Comparison of ENCODE assay signal across 24 cellular contexts in the genomic region with DNA sequence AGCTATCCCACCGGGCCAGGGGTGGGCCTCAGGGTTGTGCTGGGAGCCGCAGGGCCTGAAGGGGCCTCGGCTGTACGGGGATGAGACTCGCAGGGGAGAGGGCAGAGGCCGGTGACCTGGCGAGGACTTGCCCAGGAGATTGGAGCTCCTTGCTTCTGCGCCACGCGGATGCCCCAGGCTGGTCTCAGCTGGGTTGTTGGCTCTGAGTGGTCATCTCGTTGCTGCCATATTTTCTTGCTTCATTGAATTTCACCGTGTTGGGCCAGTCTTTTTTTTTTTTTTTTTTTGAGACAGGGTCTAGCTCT.
DNase-seq lines count a peak whose midpoint lies in the region; ATAC-seq and TF ChIP-seq lines count a peak whose summit lies in the region.
"Had no signal": no experiment of that assay in that cellular context is flagged by ENCODE, and none has a peak within 500 bp of the region (broad histone marks: within the 10 kb centered on the region; RNA-seq: fewer than 3 reads in every experiment).

No MANE protein-coding gene starts in this region.

- H3K27ac ChIP-seq in PC-3 (ENCODE audit: low read length) (peak overlapping the region; percentile 38), fibroblast of lung (ENCODE audit: insufficient read depth, low read length) (peak overlapping the region; percentile 83), sigmoid colon (no peak overlapping the region)
- H3K27ac ChIP-seq: A549, colonic mucosa, pancreas, transverse colon had no signal

- intact Hi-C loops in PC-3 (cut with micrococcal nuclease) = no loop called here
- intact Hi-C loops in sigmoid colon (cut with DNase I) = no loop called here

- H3K79me2 ChIP-seq in PC-3 (ENCODE audit: low read length) = no peaks in the 10 kb centered on the region
- H3K79me2 ChIP-seq in fibroblast of lung (ENCODE audit: control insufficient read depth, insufficient read depth, low read length) = no peaks in the 10 kb centered on the region

- H3K9me3 Mint-ChIP-seq in activated T-cell treated with anti-CD3 and anti-CD28 coated beads, Interleukin-2, amount 50 U/mL, for 4 hours = no peaks in the 10 kb centered on the region
- H3K9me3 Mint-ChIP-seq: activated naive CD4-positive, alpha-beta T cell treated with anti-CD3 and anti-CD28 coated beads, Interleukin-2, amount 50 U/mL, for 24 hours; stimulated activated naive CD8-positive, alpha-beta T cell treated with anti-CD3 and anti-CD28 coated beads, Interleukin-15, Interleukin-2, amounts not matched to agents 100 ng/mL and 50 ng/mL, for 24 hours; T-cell had no signal

- H3K9me3 ChIP-seq in PC-3 (ENCODE audit: low read length) (no peaks in the 10 kb centered on the region), fibroblast of lung (ENCODE audit: control insufficient read depth, insufficient read depth, low read depth, low read length) (no peaks in the 10 kb centered on the region), sigmoid colon (no peaks in the 10 kb centered on the region)
- H3K9me3 ChIP-seq: A549, colonic mucosa, pancreas, transverse colon had no signal

- peaks cover 43% of the 10 kb centered on the region for H3K36me3 Mint-ChIP-seq in activated T-cell treated with anti-CD3 and anti-CD28 coated beads, Interleukin-2, amount 50 U/mL, for 4 hours (ENCODE audit: insufficient read depth)

- H3K4me1 ChIP-seq in PC-3 (ENCODE audit: insufficient read depth, low read length) = peaks cover 15% of the 10 kb centered on the region
- H3K4me1 ChIP-seq in fibroblast of lung (ENCODE audit: control insufficient read depth, extremely low read depth, insufficient read depth, low read length) = peaks cover 16% of the 10 kb centered on the region
- peaks cover 0 to 14% (median 8%) of the 10 kb centered on the region in 4 donors for H3K4me1 ChIP-seq in sigmoid colon
- H3K4me1 ChIP-seq: A549, colonic mucosa, pancreas, transverse colon had no signal

- 87 to 94% methylated on average over 12 of the region's 12 CpGs for WGBS in sigmoid colon, 2 donors

- no peak for ATAC-seq in activated T-cell treated with anti-CD3 and anti-CD28 coated beads, Interleukin-2, amount 50 U/mL, for 4 hours
- no peak; the same call in 1 of the 2 replicates for ATAC-seq in PC-3
- ATAC-seq in GM18498 (IDR thresholded peaks at IDR 0.05; ENCODE audit: unreplicated experiment) = no peak
- ATAC-seq: A549, pancreas, Right ventricle myocardium inferior, T-cell had no signal

- H3K9me2 ChIP-seq in PC-3 (replicated peaks; ENCODE audit: low read length) = no peaks in the 10 kb centered on the region

- no peaks in the 10 kb centered on the region for H3K27me3 ChIP-seq in PC-3 (ENCODE audit: low read length)
- H3K27me3 ChIP-seq in fibroblast of lung (ENCODE audit: control insufficient read depth, insufficient read depth, low read length) = no peaks in the 10 kb centered on the region
- no peaks in the 10 kb centered on the region for H3K27me3 ChIP-seq in sigmoid colon
- H3K27me3 ChIP-seq: colonic mucosa, pancreas, transverse colon had no signal

- TF ChIP-seq EP300 in sigmoid colon (IDR thresholded peaks at IDR 0.05) = no peak

- H3F3A ChIP-seq in PC-3 (ENCODE audit: low read length, unreplicated experiment) = no peaks in the 10 kb centered on the region

- no peak overlapping the region for H2AFZ ChIP-seq in PC-3 (ENCODE audit: low read length)
- no peak overlapping the region for H2AFZ ChIP-seq in fibroblast of lung (ENCODE audit: low read length)

- no peak overlapping the region for H3K4me3 Mint-ChIP-seq in activated T-cell treated with anti-CD3 and anti-CD28 coated beads, Interleukin-2, amount 50 U/mL, for 4 hours
- H3K4me3 Mint-ChIP-seq: activated naive CD4-positive, alpha-beta T cell treated with anti-CD3 and anti-CD28 coated beads, Interleukin-2, amount 50 U/mL, for 24 hours; stimulated activated naive CD8-positive, alpha-beta T cell treated with anti-CD3 and anti-CD28 coated beads, Interleukin-15, Interleukin-2, amounts not matched to agents 100 ng/mL and 50 ng/mL, for 24 hours; T-cell had no signal

- H3K9ac ChIP-seq in PC-3 (ENCODE audit: low read length) (no peak overlapping the region), fibroblast of lung (ENCODE audit: insufficient read depth, low read length) (no peak overlapping the region)

- POLR2A ChIA-PET in PC-3 (lab: Charles Lee; ENCODE audit: unreplicated experiment) = no interaction called here

- H3K4me2 ChIP-seq in PC-3 (ENCODE audit: low read length) = peak overlapping the region; percentile 36; the same call in 1 of the 2 replicates
- H3K4me2 ChIP-seq in fibroblast of lung (ENCODE audit: extremely low read depth, insufficient read depth, low read length) = no peak overlapping the region
- H3K4me2 ChIP-seq: A549 had no signal

- TF ChIP-seq CTCF in PC-3 (conservative IDR thresholded peaks at IDR 0.05; ENCODE audit: low read depth, low read length) (no peak), fibroblast of lung (conservative IDR thresholded peaks at IDR 0.05 in 1 of 2, IDR thresholded peaks at IDR 0.05 in 1 of 2; ENCODE audit: low read depth in 1 of 2, low read length in 2 of 2) (no peak), sigmoid colon (IDR thresholded peaks at IDR 0.05) (no peak)

- H4K20me1 ChIP-seq in PC-3 (ENCODE audit: low read length) = no peaks in the 10 kb centered on the region
- no peaks in the 10 kb centered on the region for H4K20me1 ChIP-seq in fibroblast of lung (ENCODE audit: control insufficient read depth, extremely low read depth, insufficient read depth, low read length)

- no peak for TF ChIP-seq POLR2A in sigmoid colon (IDR thresholded peaks at IDR 0.05)

- DNase-seq in activated T-cell treated with anti-CD3 and anti-CD28 coated beads, Interleukin-2, amount 50 U/mL, for 1 hour = peak; percentile 11
- DNase-seq in activated T-cell treated with anti-CD3 and anti-CD28 coated beads, Interleukin-2, amount 50 U/mL, for 4 hours = no peak
- DNase-seq in PC-3 (no peak), fibroblast of lung (ENCODE audit: low read depth in 2 of 2) (no peak), sigmoid colon (peak; percentile 56), SKM-1 (lab: John Stamatoyannopoulos, UW; ENCODE audit: unreplicated experiment) (no peak), NCI-H345 treated with DMSO at 0.1 percent for 48 hours (lab: John Stamatoyannopoulos, UW; ENCODE audit: unreplicated experiment) (no peak)
- DNase-seq: C1 segment of cervical spinal cord; colonic mucosa; H7; mammary epithelial cell; MM.1S; NCI-H146; NCI-H2171 treated with DMSO at 0.1 percent for 48 hours; stimulated activated CD4-positive, alpha-beta T cell treated with anti-CD3 and anti-CD28 coated beads, Interleukin-2, amount 100 ng/mL, for 48 hours; transverse colon had no signal

- no TSS peak for BruUV-seq in PC-3 (replicated peaks; lab: Mats Ljungman, UMichigan)

- H3K27me3 Mint-ChIP-seq in activated T-cell treated with anti-CD3 and anti-CD28 coated beads, Interleukin-2, amount 50 U/mL, for 4 hours (ENCODE audit: low read depth) = no peaks in the 10 kb centered on the region
- H3K27me3 Mint-ChIP-seq: activated naive CD4-positive, alpha-beta T cell treated with anti-CD3 and anti-CD28 coated beads, Interleukin-2, amount 50 U/mL, for 24 hours; stimulated activated naive CD8-positive, alpha-beta T cell treated with anti-CD3 and anti-CD28 coated beads, Interleukin-15, Interleukin-2, amounts not matched to agents 100 ng/mL and 50 ng/mL, for 24 hours; T-cell had no signal

- H3K4me1 Mint-ChIP-seq in activated T-cell treated with anti-CD3 and anti-CD28 coated beads, Interleukin-2, amount 50 U/mL, for 4 hours (ENCODE audit: low read depth) = no peaks in the 10 kb centered on the region
- H3K4me1 Mint-ChIP-seq: activated naive CD4-positive, alpha-beta T cell treated with anti-CD3 and anti-CD28 coated beads, Interleukin-2, amount 50 U/mL, for 24 hours had no signal

- H3K4me3 ChIP-seq in PC-3 (ENCODE audit: low read length) (no peak overlapping the region), fibroblast of lung (replicated peaks in 1 of 4; ENCODE audit: control extremely low read depth in 1 of 4, insufficient read depth in 1 of 4, low read depth in 3 of 4, low read length in 4 of 4) (no peak overlapping the region), sigmoid colon (no peak overlapping the region)
- H3K4me3 ChIP-seq: A549, colonic mucosa, pancreas, smooth muscle cell, transverse colon had no signal

- CTCF ChIA-PET in PC-3 (lab: Charles Lee) = no interaction called here

- H3K36me3 ChIP-seq in PC-3 (ENCODE audit: low read depth, low read length) (peaks cover 6% of the 10 kb centered on the region; the same call in 1 of the 2 replicates), fibroblast of lung (ENCODE audit: control insufficient read depth, insufficient read depth, low read length) (peaks cover 20% of the 10 kb centered on the region), sigmoid colon (peaks cover 0 to 78% (median 33%) of the 10 kb centered on the region in 4 donors)
- H3K36me3 ChIP-seq: colonic mucosa had no signal

Comparison
In these comparisons a context has a peak if more than half of its experiments do, and no peak if none do; other contexts are left out.
1. DNase-seq: peak in activated T-cell treated with anti-CD3 and anti-CD28 coated beads, Interleukin-2, amount 50 U/mL, for 1 hour (single experiment) and sigmoid colon (single experiment); none in activated T-cell treated with anti-CD3 and anti-CD28 coated beads, Interleukin-2, amount 50 U/mL, for 4 hours (single experiment), PC-3 (single experiment), fibroblast of lung (0 of 2), SKM-1 (single experiment) and NCI-H345 treated with DMSO at 0.1 percent for 48 hours (single experiment).
2. H3K27ac ChIP-seq: peak in PC-3 (single experiment) and fibroblast of lung (single experiment); none in sigmoid colon (0 of 4).